ENCODE assay signal across 14 cellular contexts in genomic region chr13:91922969-91923592, GRCh38.
DNase-seq lines count a peak whose midpoint lies in the region; ATAC-seq and TF ChIP-seq lines count a peak whose summit lies in the region.
"Had no signal": no experiment of that assay in that cellular context is flagged by ENCODE, and none has a peak within 500 bp of the region (broad histone marks: within the 10 kb centered on the region; RNA-seq: fewer than 3 reads in every experiment).

No MANE protein-coding gene starts in this region.

- no peaks in the 10 kb centered on the region for H3K9me3 ChIP-seq in BE2C
- H3K9me3 ChIP-seq: body of pancreas, left lung had no signal

- no peaks in the 10 kb centered on the region for H3K4me1 ChIP-seq in BE2C
- H3K4me1 ChIP-seq: body of pancreas, left lung had no signal

- no peak for ATAC-seq in HG03354 (IDR thresholded peaks at IDR 0.05; ENCODE audit: poor library complexity, severe bottlenecking, unreplicated experiment)
- ATAC-seq: body of pancreas, left lung, Panc1 had no signal

- no peaks in the 10 kb centered on the region for H3K36me3 ChIP-seq in BE2C
- H3K36me3 ChIP-seq in H7 (replicated peaks; ENCODE audit: control insufficient read depth, insufficient read depth, low read length) = no peaks in the 10 kb centered on the region
- H3K36me3 ChIP-seq: left lung had no signal

- DNase-seq in BE2C (peak; percentile 10), H7 (peak; percentile 7), RKO (ENCODE audit: low spot score) (peak; percentile 16), iPS-NIHi11 (ENCODE audit: low spot score) (peak; percentile 24), RWPE1 (ENCODE audit: low spot score) (no peak), anterior cingulate cortex (lab: John Stamatoyannopoulos, UW) (no peak)
- no peak for DNase-seq in NK-92 treated with Interleukin-12 subunit alpha and Interleukin-12 subunit beta, amount 100 ng/mL, for 24 hours (lab: John Stamatoyannopoulos, UW)
- DNase-seq: activated CD4-positive, alpha-beta memory T cell treated with anti-CD3 and anti-CD28 coated beads for 36 hours; body of pancreas; left lung; naive B cell; NCI-H2107 had no signal

- CTCF ChIA-PET in RWPE1 (lab: Yijun Ruan, JAX) = no interaction called here

- H3K27me3 ChIP-seq in BE2C (no peaks in the 10 kb centered on the region), H7 (ENCODE audit: control insufficient read depth, insufficient read depth, low read length) (no peaks in the 10 kb centered on the region)
- H3K27me3 ChIP-seq: body of pancreas, left lung had no signal

- no peak overlapping the region for H3K4me3 ChIP-seq in BE2C (ENCODE audit: low read depth, low read length)
- H3K4me3 ChIP-seq in H7 (ENCODE audit: insufficient read depth, low read depth, low read length) = no peak overlapping the region
- H3K4me3 ChIP-seq: body of pancreas, left lung had no signal

- POLR2A ChIA-PET in RWPE1 (lab: Yijun Ruan, JAX; ENCODE audit: low non-redundant PET) = no interaction called here

- H3K27ac ChIP-seq in RWPE1 = no peak overlapping the region
- H3K27ac ChIP-seq: body of pancreas, left lung had no signal

- TF ChIP-seq CTCF in BE2C (IDR thresholded peaks at IDR 0.05; ENCODE audit: low read depth, low read length) (peak; percentile 71), RWPE1 (conservative IDR thresholded peaks at IDR 0.05; ENCODE audit: low read depth) (no peak)

Comparison
In these comparisons a context has a peak if more than half of its experiments do, and no peak if none do; other contexts are left out.
1. DNase-seq: peak in BE2C (single experiment), H7 (single experiment), RKO (single experiment) and iPS-NIHi11 (single experiment); none in RWPE1 (single experiment), NK-92 treated with Interleukin-12 subunit alpha and Interleukin-12 subunit beta, amount 100 ng/mL, for 24 hours (single experiment) and anterior cingulate cortex (0 of 58).